ENCODE assay signal across 10 cellular contexts in the genomic region with DNA sequence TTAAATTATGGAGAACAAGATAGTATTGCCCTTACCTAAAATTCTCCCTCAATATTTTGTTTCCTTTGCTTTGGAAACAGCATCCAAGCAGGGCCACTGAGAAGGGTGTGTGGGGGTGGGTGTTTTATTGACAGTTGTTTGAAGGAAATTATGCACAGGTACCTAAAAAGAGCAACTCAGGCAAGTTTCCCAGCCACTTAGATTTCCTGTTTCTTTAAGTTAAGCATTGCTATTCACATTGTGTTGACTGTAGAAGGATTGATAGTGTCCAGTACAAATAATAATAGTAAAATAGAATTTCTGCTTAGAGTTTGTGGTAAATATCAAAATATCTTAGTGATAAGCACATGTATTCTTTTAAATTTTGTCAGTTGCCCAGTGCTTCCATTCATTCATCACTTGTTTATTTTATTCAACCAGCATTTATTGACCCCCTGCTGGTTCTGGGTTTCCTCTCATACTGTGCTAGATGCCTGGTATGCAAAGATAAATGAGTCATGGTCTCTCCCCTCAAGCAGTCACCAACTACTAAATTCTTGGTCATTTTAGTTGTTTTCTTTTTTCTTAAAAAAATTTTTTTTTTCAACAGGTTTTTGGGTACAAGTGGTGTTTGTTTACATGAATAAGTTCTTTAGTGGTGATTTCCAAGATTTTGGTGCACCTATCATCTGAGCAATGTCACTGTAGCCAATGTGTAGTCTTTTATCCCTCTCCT. TPM values are rescaled to one million over a fixed set of nuclear protein-coding genes. Genes with fewer than 3 reads are reported as not detected.
DNase-seq lines count a peak whose midpoint lies in the region; ATAC-seq and TF ChIP-seq lines count a peak whose summit lies in the region.
"Had no signal": no experiment of that assay in that cellular context is flagged by ENCODE, and none has a peak within 500 bp of the region (broad histone marks: within the 10 kb centered on the region; RNA-seq: fewer than 3 reads in every experiment).

No MANE protein-coding gene starts in this region.

- no peak overlapping the region for H3K27ac ChIP-seq in adrenal gland

- H3K36me3 ChIP-seq in adrenal gland (replicated peaks in 1 of 2), result no peaks in the 10 kb centered on the region

- H3K9me3 ChIP-seq in adrenal gland (replicated peaks in 1 of 3), result no peaks in the 10 kb centered on the region

- no peaks in the 10 kb centered on the region for H3K27me3 ChIP-seq in adrenal gland

- DNase-seq in AG09309 (ENCODE audit: low read depth) (peak; percentile 66), SW 1271 (lab: John Stamatoyannopoulos, UW) (peak; percentile 10 to 88), hepatic stellate cell (ENCODE audit: low spot score) (peak; percentile 72), adrenal gland (no peak)
- no peak for DNase-seq in NK-92 treated with Interleukin-12 subunit alpha and Interleukin-12 subunit beta, amount 100 ng/mL, for 24 hours (lab: John Stamatoyannopoulos, UW)
- DNase-seq: left cardiac atrium, NCI-H1694 treated with DMSO at 0.1 percent for 48 hours had no signal

- H3K4me3 ChIP-seq in AG09309 (ENCODE audit: control insufficient read depth, low read depth, low read length), result no peak overlapping the region
- H3K4me3 ChIP-seq in adrenal gland, result no peak overlapping the region

- H3K4me1 ChIP-seq in adrenal gland (replicated peaks in 1 of 2), result peaks cover 6 to 8% of the 10 kb centered on the region in 2 donors

- TF ChIP-seq CTCF in AG09309 (IDR thresholded peaks at IDR 0.05; ENCODE audit: control insufficient read depth, insufficient read depth, low read depth, low read length, missing control alignments), result no peak
- TF ChIP-seq CTCF in adrenal gland (IDR thresholded peaks at IDR 0.05), result no peak

- intact Hi-C loops in adrenal gland (cut with DNase I), result no loop called here

- ATAC-seq in HG03432 (IDR thresholded peaks at IDR 0.05; ENCODE audit: unreplicated experiment) (peak; percentile 47), HG03159 (IDR thresholded peaks at IDR 0.05; ENCODE audit: unreplicated experiment) (no peak), HG03565 (IDR thresholded peaks at IDR 0.05; ENCODE audit: unreplicated experiment) (no peak)

- no peak for TF ChIP-seq POLR2A in adrenal gland (IDR thresholded peaks at IDR 0.05)

RNA-seq across cellular contexts. Expression of a gene that starts 50.0 kb away (rescaled TPM):
- 10 to 100 TPM in 5 of 8 donors, 1 to 10 TPM in 3; 4.4 to 17.4 (median 10.5) TPM for total RNA-seq in adrenal gland
- polyA plus RNA-seq in adrenal gland, result 10 to 100 TPM in 1 of 3 donors, 1 to 10 TPM in 2; 7.8 to 10.2 (median 8.7) TPM

Comparison
In these comparisons a context has a peak if more than half of its experiments do, and no peak if none do; other contexts are left out.
1. DNase-seq: peak in AG09309 (single experiment), SW 1271 (2 of 2) and hepatic stellate cell (single experiment); none in adrenal gland (0 of 7) and NK-92 treated with Interleukin-12 subunit alpha and Interleukin-12 subunit beta, amount 100 ng/mL, for 24 hours (single experiment).